1 cellular context compared by ENCODE assay signal in genomic region chr3:169863458-169863899, GRCh38.
TF ChIP-seq lines count a peak whose summit lies in the region.

No MANE protein-coding gene starts in this region.

TF ChIP-seq in GM12878, 131 proteins besides CTCF, POLR2A, EP300 and RAD21 (continued from another document and continues in another):
- TF ChIP-seq, protein P1, sequence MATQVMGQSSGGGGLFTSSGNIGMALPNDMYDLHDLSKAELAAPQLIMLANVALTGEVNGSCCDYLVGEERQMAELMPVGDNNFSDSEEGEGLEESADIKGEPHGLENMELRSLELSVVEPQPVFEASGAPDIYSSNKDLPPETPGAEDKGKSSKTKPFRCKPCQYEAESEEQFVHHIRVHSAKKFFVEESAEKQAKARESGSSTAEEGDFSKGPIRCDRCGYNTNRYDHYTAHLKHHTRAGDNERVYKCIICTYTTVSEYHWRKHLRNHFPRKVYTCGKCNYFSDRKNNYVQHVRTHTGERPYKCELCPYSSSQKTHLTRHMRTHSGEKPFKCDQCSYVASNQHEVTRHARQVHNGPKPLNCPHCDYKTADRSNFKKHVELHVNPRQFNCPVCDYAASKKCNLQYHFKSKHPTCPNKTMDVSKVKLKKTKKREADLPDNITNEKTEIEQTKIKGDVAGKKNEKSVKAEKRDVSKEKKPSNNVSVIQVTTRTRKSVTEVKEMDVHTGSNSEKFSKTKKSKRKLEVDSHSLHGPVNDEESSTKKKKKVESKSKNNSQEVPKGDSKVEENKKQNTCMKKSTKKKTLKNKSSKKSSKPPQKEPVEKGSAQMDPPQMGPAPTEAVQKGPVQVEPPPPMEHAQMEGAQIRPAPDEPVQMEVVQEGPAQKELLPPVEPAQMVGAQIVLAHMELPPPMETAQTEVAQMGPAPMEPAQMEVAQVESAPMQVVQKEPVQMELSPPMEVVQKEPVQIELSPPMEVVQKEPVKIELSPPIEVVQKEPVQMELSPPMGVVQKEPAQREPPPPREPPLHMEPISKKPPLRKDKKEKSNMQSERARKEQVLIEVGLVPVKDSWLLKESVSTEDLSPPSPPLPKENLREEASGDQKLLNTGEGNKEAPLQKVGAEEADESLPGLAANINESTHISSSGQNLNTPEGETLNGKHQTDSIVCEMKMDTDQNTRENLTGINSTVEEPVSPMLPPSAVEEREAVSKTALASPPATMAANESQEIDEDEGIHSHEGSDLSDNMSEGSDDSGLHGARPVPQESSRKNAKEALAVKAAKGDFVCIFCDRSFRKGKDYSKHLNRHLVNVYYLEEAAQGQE (IDR thresholded peaks at IDR 0.05; ENCODE audit: low read depth, low read length): no peak
- TF ChIP-seq, protein P2, sequence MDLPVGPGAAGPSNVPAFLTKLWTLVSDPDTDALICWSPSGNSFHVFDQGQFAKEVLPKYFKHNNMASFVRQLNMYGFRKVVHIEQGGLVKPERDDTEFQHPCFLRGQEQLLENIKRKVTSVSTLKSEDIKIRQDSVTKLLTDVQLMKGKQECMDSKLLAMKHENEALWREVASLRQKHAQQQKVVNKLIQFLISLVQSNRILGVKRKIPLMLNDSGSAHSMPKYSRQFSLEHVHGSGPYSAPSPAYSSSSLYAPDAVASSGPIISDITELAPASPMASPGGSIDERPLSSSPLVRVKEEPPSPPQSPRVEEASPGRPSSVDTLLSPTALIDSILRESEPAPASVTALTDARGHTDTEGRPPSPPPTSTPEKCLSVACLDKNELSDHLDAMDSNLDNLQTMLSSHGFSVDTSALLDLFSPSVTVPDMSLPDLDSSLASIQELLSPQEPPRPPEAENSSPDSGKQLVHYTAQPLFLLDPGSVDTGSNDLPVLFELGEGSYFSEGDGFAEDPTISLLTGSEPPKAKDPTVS (IDR thresholded peaks at IDR 0.05; ENCODE audit: low read depth, low read length): no peak
- TF ChIP-seq RUNX3 (IDR thresholded peaks at IDR 0.05; ENCODE audit: low read length): peak; percentile 98
- TF ChIP-seq, protein P3, sequence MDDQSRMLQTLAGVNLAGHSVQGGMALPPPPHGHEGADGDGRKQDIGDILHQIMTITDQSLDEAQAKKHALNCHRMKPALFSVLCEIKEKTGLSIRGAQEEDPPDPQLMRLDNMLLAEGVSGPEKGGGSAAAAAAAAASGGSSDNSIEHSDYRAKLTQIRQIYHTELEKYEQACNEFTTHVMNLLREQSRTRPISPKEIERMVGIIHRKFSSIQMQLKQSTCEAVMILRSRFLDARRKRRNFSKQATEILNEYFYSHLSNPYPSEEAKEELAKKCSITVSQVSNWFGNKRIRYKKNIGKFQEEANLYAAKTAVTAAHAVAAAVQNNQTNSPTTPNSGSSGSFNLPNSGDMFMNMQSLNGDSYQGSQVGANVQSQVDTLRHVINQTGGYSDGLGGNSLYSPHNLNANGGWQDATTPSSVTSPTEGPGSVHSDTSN (IDR thresholded peaks at IDR 0.05; ENCODE audit: insufficient replicate concordance, low read depth, low read length): no peak
- TF ChIP-seq NFIC (IDR thresholded peaks at IDR 0.05; ENCODE audit: low read depth, low read length): 0 out of 2 replicates have a peak, but pooled peaks have one; percentile 52
- TF ChIP-seq, protein P4, sequence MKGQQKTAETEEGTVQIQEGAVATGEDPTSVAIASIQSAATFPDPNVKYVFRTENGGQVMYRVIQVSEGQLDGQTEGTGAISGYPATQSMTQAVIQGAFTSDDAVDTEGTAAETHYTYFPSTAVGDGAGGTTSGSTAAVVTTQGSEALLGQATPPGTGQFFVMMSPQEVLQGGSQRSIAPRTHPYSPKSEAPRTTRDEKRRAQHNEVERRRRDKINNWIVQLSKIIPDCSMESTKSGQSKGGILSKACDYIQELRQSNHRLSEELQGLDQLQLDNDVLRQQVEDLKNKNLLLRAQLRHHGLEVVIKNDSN (IDR thresholded peaks at IDR 0.05; ENCODE audit: borderline replicate concordance, extremely low read length, insufficient read depth, low read depth, low read length): no peak
- no peak for TF ChIP-seq NBN (IDR thresholded peaks at IDR 0.05)
- no peak for TF ChIP-seq FOXK2 (IDR thresholded peaks at IDR 0.05)
- 0 out of 2 replicates have a peak, but pooled peaks have one; percentile 30 for TF ChIP-seq MEF2A (IDR thresholded peaks at IDR 0.05; ENCODE audit: insufficient read depth, low read depth, low read length)
- TF ChIP-seq ASH2L (IDR thresholded peaks at IDR 0.05; ENCODE audit: borderline replicate concordance, low read depth): no peak
- TF ChIP-seq, protein P5, sequence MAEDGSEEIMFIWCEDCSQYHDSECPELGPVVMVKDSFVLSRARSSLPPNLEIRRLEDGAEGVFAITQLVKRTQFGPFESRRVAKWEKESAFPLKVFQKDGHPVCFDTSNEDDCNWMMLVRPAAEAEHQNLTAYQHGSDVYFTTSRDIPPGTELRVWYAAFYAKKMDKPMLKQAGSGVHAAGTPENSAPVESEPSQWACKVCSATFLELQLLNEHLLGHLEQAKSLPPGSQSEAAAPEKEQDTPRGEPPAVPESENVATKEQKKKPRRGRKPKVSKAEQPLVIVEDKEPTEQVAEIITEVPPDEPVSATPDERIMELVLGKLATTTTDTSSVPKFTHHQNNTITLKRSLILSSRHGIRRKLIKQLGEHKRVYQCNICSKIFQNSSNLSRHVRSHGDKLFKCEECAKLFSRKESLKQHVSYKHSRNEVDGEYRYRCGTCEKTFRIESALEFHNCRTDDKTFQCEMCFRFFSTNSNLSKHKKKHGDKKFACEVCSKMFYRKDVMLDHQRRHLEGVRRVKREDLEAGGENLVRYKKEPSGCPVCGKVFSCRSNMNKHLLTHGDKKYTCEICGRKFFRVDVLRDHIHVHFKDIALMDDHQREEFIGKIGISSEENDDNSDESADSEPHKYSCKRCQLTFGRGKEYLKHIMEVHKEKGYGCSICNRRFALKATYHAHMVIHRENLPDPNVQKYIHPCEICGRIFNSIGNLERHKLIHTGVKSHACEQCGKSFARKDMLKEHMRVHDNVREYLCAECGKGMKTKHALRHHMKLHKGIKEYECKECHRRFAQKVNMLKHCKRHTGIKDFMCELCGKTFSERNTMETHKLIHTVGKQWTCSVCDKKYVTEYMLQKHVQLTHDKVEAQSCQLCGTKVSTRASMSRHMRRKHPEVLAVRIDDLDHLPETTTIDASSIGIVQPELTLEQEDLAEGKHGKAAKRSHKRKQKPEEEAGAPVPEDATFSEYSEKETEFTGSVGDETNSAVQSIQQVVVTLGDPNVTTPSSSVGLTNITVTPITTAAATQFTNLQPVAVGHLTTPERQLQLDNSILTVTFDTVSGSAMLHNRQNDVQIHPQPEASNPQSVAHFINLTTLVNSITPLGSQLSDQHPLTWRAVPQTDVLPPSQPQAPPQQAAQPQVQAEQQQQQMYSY (CRISPR knock-in tag; IDR thresholded peaks at IDR 0.05): no peak
- no peak for TF ChIP-seq SREBF1 (IDR thresholded peaks at IDR 0.05; ENCODE audit: low read length)
- TF ChIP-seq CBX3 (IDR thresholded peaks at IDR 0.05; ENCODE audit: borderline replicate concordance, low read depth): no peak
- TF ChIP-seq TCF7 (IDR thresholded peaks at IDR 0.05; ENCODE audit: borderline replicate concordance): no peak
- no peak for TF ChIP-seq ATF3 (IDR thresholded peaks at IDR 0.05; ENCODE audit: borderline replicate concordance, extremely low read depth, low read depth, low read length)
- TF ChIP-seq MLLT1 (IDR thresholded peaks at IDR 0.05): no peak
- TF ChIP-seq TCF12 (IDR thresholded peaks at IDR 0.05; ENCODE audit: low read depth, low read length): no peak
- no peak for TF ChIP-seq PML (IDR thresholded peaks at IDR 0.05; ENCODE audit: low read length)
- no peak for TF ChIP-seq NR2C2 (IDR thresholded peaks at IDR 0.05; ENCODE audit: borderline replicate concordance, control insufficient read depth, insufficient read length, low read depth)
- TF ChIP-seq SMC3 (IDR thresholded peaks at IDR 0.05; ENCODE audit: borderline replicate concordance, low read length): peak; percentile 79; the same call in 1 of the 2 replicates
- no peak for TF ChIP-seq SMAD1 (IDR thresholded peaks at IDR 0.05; ENCODE audit: low read depth, partially characterized antibody)
- TF ChIP-seq CBFB (IDR thresholded peaks at IDR 0.05; ENCODE audit: low read depth): peak; percentile 89
- no peak for TF ChIP-seq STAT3 (IDR thresholded peaks at IDR 0.05; ENCODE audit: low read depth, low read length)
- no peak for TF ChIP-seq CHD1 (IDR thresholded peaks at IDR 0.05; ENCODE audit: low read depth, low read length)
- no peak for TF ChIP-seq BCL11A (IDR thresholded peaks at IDR 0.05; ENCODE audit: low read depth, low read length)
- no peak for TF ChIP-seq KDM1A (IDR thresholded peaks at IDR 0.05; ENCODE audit: borderline replicate concordance)
- TF ChIP-seq SMARCA5 (IDR thresholded peaks at IDR 0.05): peak; percentile 25; the same call in 1 of the 2 replicates
- no peak for TF ChIP-seq NFXL1 (IDR thresholded peaks at IDR 0.05; ENCODE audit: borderline replicate concordance)
- TF ChIP-seq JUND (IDR thresholded peaks at IDR 0.05; ENCODE audit: low read depth, low read length): no peak
- no peak for TF ChIP-seq NR2F1 (conservative IDR thresholded peaks at IDR 0.05)
- peak; percentile 66; the same call in 1 of the 2 replicates for TF ChIP-seq RB1 (IDR thresholded peaks at IDR 0.05; ENCODE audit: borderline replicate concordance)
- TF ChIP-seq MEF2B (IDR thresholded peaks at IDR 0.05; ENCODE audit: partially characterized antibody, poor library complexity, severe bottlenecking): no peak
- no peak for TF ChIP-seq MYC (IDR thresholded peaks at IDR 0.05; ENCODE audit: insufficient read depth, insufficient read length, insufficient replicate concordance, low read length, severe bottlenecking)
- peak; percentile 47; the same call in 1 of the 2 replicates for TF ChIP-seq ZBED1 (IDR thresholded peaks at IDR 0.05; ENCODE audit: borderline replicate concordance)
- no peak for TF ChIP-seq HDGF (IDR thresholded peaks at IDR 0.05)
- no peak for TF ChIP-seq SRF (IDR thresholded peaks at IDR 0.05; ENCODE audit: low read depth in 2 of 2, low read length in 2 of 2)
- TF ChIP-seq CEBPZ (IDR thresholded peaks at IDR 0.05; ENCODE audit: low read depth, low read length): no peak
- TF ChIP-seq ELK1 (IDR thresholded peaks at IDR 0.05; ENCODE audit: low read depth, low read length): no peak
- TF ChIP-seq STAT1 (conservative IDR thresholded peaks at IDR 0.05): no peak
- peak; percentile 29; the same call in 1 of the 2 replicates for TF ChIP-seq CREB1 (IDR thresholded peaks at IDR 0.05; ENCODE audit: low read depth)
- TF ChIP-seq IRF4 (IDR thresholded peaks at IDR 0.05; ENCODE audit: low read depth, low read length): peak; percentile 39; the same call in 1 of the 2 replicates
- 0 out of 3 replicates have a peak, but pooled peaks have one; percentile 22 for TF ChIP-seq POU2F2 (IDR thresholded peaks at IDR 0.05; ENCODE audit: borderline replicate concordance, low read depth, low read length)
